Comparison of ENCODE assay signal across 16 cellular contexts in genomic region chr11:15106201-15106965, GRCh38. TPM values are rescaled to one million over a fixed set of nuclear protein-coding genes. Genes with fewer than 3 reads are reported as not detected.
DNase-seq lines count a peak whose midpoint lies in the region; ATAC-seq, FAIRE-seq and TF ChIP-seq lines count a peak whose summit lies in the region.
"Had no signal": no experiment of that assay in that cellular context is flagged by ENCODE, and none has a peak within 500 bp of the region (broad histone marks: within the 10 kb centered on the region; RNA-seq: fewer than 3 reads in every experiment).

No MANE protein-coding gene starts in this region.

- H4K20me1 ChIP-seq in HepG2 (ENCODE audit: insufficient read depth, low read length): no peaks in the 10 kb centered on the region

- H3K79me2 ChIP-seq in HepG2 (ENCODE audit: insufficient read depth, low read length): no peaks in the 10 kb centered on the region

- H3K4me3 Mint-ChIP-seq in stimulated activated memory B cell treated with anti-CD40 and anti-IgM and Interleukin-4, amounts not matched to agents 10 μg/mL and 1 μg/mL and 100 μg/mL, for 72 hours: no peak overlapping the region
- H3K4me3 Mint-ChIP-seq: activated naive CD8-positive, alpha-beta T cell treated with anti-CD3 and anti-CD28 coated beads, Interleukin-2, amount 50 U/mL, for 24 hours had no signal

- WGBS in HepG2 (ENCODE audit: low lambda C conversion rate): 3% methylated on average over 8 of the region's 8 CpGs

- FAIRE-seq in HepG2 (lab: Jason Lieb, UNC): no peak

- H3K9me3 Mint-ChIP-seq in stimulated activated memory B cell treated with anti-CD40 and anti-IgM and Interleukin-4, amounts not matched to agents 10 μg/mL and 1 μg/mL and 100 μg/mL, for 72 hours: peaks cover 6% of the 10 kb centered on the region
- H3K9me3 Mint-ChIP-seq: activated naive CD8-positive, alpha-beta T cell treated with anti-CD3 and anti-CD28 coated beads, Interleukin-2, amount 50 U/mL, for 24 hours had no signal

- no peak overlapping the region for H2AFZ ChIP-seq in HepG2 (ENCODE audit: low read length)

- no peaks in the 10 kb centered on the region for H3K36me3 ChIP-seq in HepG2 (replicated peaks in 1 of 2; ENCODE audit: control insufficient read depth in 1 of 2, insufficient read depth in 2 of 2, low read length in 2 of 2)

- TF ChIP-seq POLR2A in HepG2 (IDR thresholded peaks at IDR 0.05; ENCODE audit: insufficient read depth in 1 of 2, low read depth in 2 of 2, low read length in 2 of 2): no peak

- DNase-seq in DMS53 (lab: John Stamatoyannopoulos, UW) (peak; percentile 17), DMS53 treated with DMSO at 0.1 percent for 48 hours (lab: John Stamatoyannopoulos, UW; ENCODE audit: unreplicated experiment) (no peak), RPMI7951 (ENCODE audit: low read depth) (peak; percentile 6), fibroblast of the aortic adventitia (ENCODE audit: low read depth) (peak; percentile 51), NCI-H69 (lab: John Stamatoyannopoulos, UW) (no peak), AML-193 (lab: John Stamatoyannopoulos, UW) (no peak), HepG2 (ENCODE audit: low spot score) (no peak)
- DNase-seq: activated CD8-positive, alpha-beta memory T cell treated with anti-CD3 and anti-CD28 coated beads, Interleukin-2, amount 50 U/mL, for 4 hours; activated naive CD8-positive, alpha-beta T cell treated with anti-CD3 and anti-CD28 coated beads, Interleukin-2, amount 50 U/mL, for 24 hours; DMS79 treated with DMSO at 0.1 percent for 48 hours; NCI-H446 treated with DMSO at 0.1 percent for 48 hours; SHP77 treated with DMSO at 0.1 percent for 48 hours had no signal

- H3K4me1 ChIP-seq in HepG2 (ENCODE audit: insufficient read depth, low read length): no peaks in the 10 kb centered on the region

- no peak overlapping the region for H3K27ac ChIP-seq in HepG2 (ENCODE audit: extremely low read length, insufficient read depth, low read length)
- H3K27ac ChIP-seq: 22Rv1, VCaP had no signal

- TF ChIP-seq RAD21 in HepG2 (CRISPR knock-in tag; IDR thresholded peaks at IDR 0.05): no peak

- POLR2A ChIA-PET in HepG2 (lab: Yijun Ruan, JAX): no interaction called here

- TF ChIP-seq EP300 in HepG2 (IDR thresholded peaks at IDR 0.05; ENCODE audit: low read depth in 2 of 2, low read length in 2 of 2) (no peak), HepG2 (CRISPR knock-in tag; IDR thresholded peaks at IDR 0.05; ENCODE audit: borderline replicate concordance) (no peak)

- no peaks in the 10 kb centered on the region for H3K27me3 ChIP-seq in HepG2 (ENCODE audit: control insufficient read depth in 1 of 2, insufficient read depth in 2 of 2, low read length in 2 of 2)

- H3K4me1 Mint-ChIP-seq in stimulated activated memory B cell treated with anti-CD40 and anti-IgM and Interleukin-4, amounts not matched to agents 10 μg/mL and 1 μg/mL and 100 μg/mL, for 72 hours: peaks cover 51% of the 10 kb centered on the region

- no TSS peak for BruUV-seq in HepG2 (replicated peaks; lab: Mats Ljungman, UMichigan)

- TF ChIP-seq CTCF in fibroblast of the aortic adventitia (IDR thresholded peaks at IDR 0.05; ENCODE audit: insufficient read depth, low read length) (no peak), HepG2 (CRISPR knock-in tag; IDR thresholded peaks at IDR 0.05) (no peak)

- no peaks in the 10 kb centered on the region for H3K36me3 Mint-ChIP-seq in stimulated activated memory B cell treated with anti-CD40 and anti-IgM and Interleukin-4, amounts not matched to agents 10 μg/mL and 1 μg/mL and 100 μg/mL, for 72 hours

- H3K27me3 Mint-ChIP-seq in stimulated activated memory B cell treated with anti-CD40 and anti-IgM and Interleukin-4, amounts not matched to agents 10 μg/mL and 1 μg/mL and 100 μg/mL, for 72 hours: no peaks in the 10 kb centered on the region
- H3K27me3 Mint-ChIP-seq: activated naive CD8-positive, alpha-beta T cell treated with anti-CD3 and anti-CD28 coated beads, Interleukin-2, amount 50 U/mL, for 24 hours had no signal

- CTCF ChIA-PET in HepG2 (lab: Yijun Ruan, JAX; ENCODE audit: low intra/inter-chr PET ratio, low total read pairs): no interaction called here

- no peaks in the 10 kb centered on the region for H3K9me3 ChIP-seq in HepG2 (ENCODE audit: low read length)

- H3K4me2 ChIP-seq in HepG2 (ENCODE audit: low read depth, low read length): no peak overlapping the region

- H3K27ac Mint-ChIP-seq in stimulated activated memory B cell treated with anti-CD40 and anti-IgM and Interleukin-4, amounts not matched to agents 10 μg/mL and 1 μg/mL and 100 μg/mL, for 72 hours: peak overlapping the region; percentile 7
- H3K27ac Mint-ChIP-seq: activated naive CD8-positive, alpha-beta T cell treated with anti-CD3 and anti-CD28 coated beads, Interleukin-2, amount 50 U/mL, for 24 hours had no signal

- intact Hi-C loops in HepG2 (cut with micrococcal nuclease; ENCODE audit: unreplicated experiment): no loop called here

- H3K9ac ChIP-seq in HepG2 (ENCODE audit: insufficient read depth, low read depth, low read length): no peak overlapping the region

- no peak for ATAC-seq in stimulated activated memory B cell treated with anti-CD40 and anti-IgM and Interleukin-4, amounts not matched to agents 10 μg/mL and 1 μg/mL and 100 μg/mL, for 72 hours
- ATAC-seq in HepG2: no peak
- ATAC-seq: activated naive CD8-positive, alpha-beta T cell treated with anti-CD3 and anti-CD28 coated beads, Interleukin-2, amount 50 U/mL, for 24 hours had no signal

- H3K4me3 ChIP-seq in fibroblast of the aortic adventitia (ENCODE audit: low read depth, low read length) (no peak overlapping the region), HepG2 (replicated peaks in 1 of 3; ENCODE audit: insufficient read depth in 1 of 3, low read depth in 2 of 3, low read length in 3 of 3) (no peak overlapping the region)

- in situ Hi-C loops in HepG2 (cut with HindIII; ENCODE audit: extremely low pct_ligation_motif_present, low pct_unique_long_range_greater_than_20kb): no loop called here

TF ChIP-seq in HepG2, 621 proteins besides CTCF, POLR2A, EP300 and RAD21 (continues in another document):
- TF ChIP-seq ELF1 (CRISPR knock-in tag; IDR thresholded peaks at IDR 0.05) (no peak), MYC (CRISPR knock-in tag; IDR thresholded peaks at IDR 0.05; ENCODE audit: borderline replicate concordance) (no peak), ATF7-NPFF (CRISPR knock-in tag; IDR thresholded peaks at IDR 0.05; ENCODE audit: low read depth) (no peak), NFIB (CRISPR knock-in tag; IDR thresholded peaks at IDR 0.05; ENCODE audit: borderline replicate concordance) (no peak), ZFP82 (CRISPR knock-in tag; IDR thresholded peaks at IDR 0.05; ENCODE audit: borderline replicate concordance) (no peak)

RNA-seq across cellular contexts. Expression of gene INSC, which starts 8.3 kb away (rescaled TPM):
- 0.20 TPM in 1 of 2 replicates, not detected in the other for total RNA-seq in RPMI7951 (2014; rRNA removed; shearing (Covaris generic))
- 0.81 TPM in 1 of 2 replicates, not detected in the other for total RNA-seq in fibroblast of the aortic adventitia (ENCODE audit: low replicate concordance)
- not detected in 2 replicates for total RNA-seq in HepG2 (2016; rRNA removed; fragmentation: Illumina TruSeq; extraction: Trizol)
- total RNA-seq in HepG2 (2016; cell fraction: cytosol; rRNA removed; fragmentation: Illumina TruSeq; extraction: Trizol; ENCODE audit: low read depth): not detected in 2 replicates
- not detected in 2 replicates for total RNA-seq in HepG2 (2016; cell fraction: insoluble cytoplasmic fraction; rRNA removed; fragmentation: Illumina TruSeq; extraction: Trizol)
- not detected in 2 replicates for total RNA-seq in HepG2 (2016; cell fraction: membrane; rRNA removed; fragmentation: Illumina TruSeq; extraction: Trizol)
- total RNA-seq in HepG2 (2016; cell fraction: nucleus; rRNA removed; fragmentation: Illumina TruSeq; extraction: Trizol): not detected in 2 replicates
- polyA plus RNA-seq in HepG2 (2011; rRNA removed): 0.05 and 0.09 TPM in 2 replicates
- not detected in 2 replicates for polyA plus RNA-seq in HepG2 (2011; cell fraction: cytosol; rRNA removed)
- 0.12 and 0.24 TPM in 2 replicates for polyA plus RNA-seq in HepG2 (2011; cell fraction: nucleus; rRNA removed)
- polyA plus RNA-seq in HepG2 (2012): not detected in 2 replicates
- not detected in 2 replicates for polyA plus RNA-seq in HepG2 (2016; cell fraction: cytosol; fragmentation: Illumina TruSeq; extraction: Trizol; ENCODE audit: low read depth)
- not detected in 2 replicates for polyA plus RNA-seq in HepG2 (2016; cell fraction: insoluble cytoplasmic fraction; fragmentation: Illumina TruSeq; extraction: Trizol; ENCODE audit: low read depth)
- polyA plus RNA-seq in HepG2 (2016; cell fraction: membrane; fragmentation: Illumina TruSeq; extraction: Trizol; ENCODE audit: low read depth): not detected in 2 replicates
- not detected in 2 replicates for polyA plus RNA-seq in HepG2 (2016; cell fraction: nucleus; fragmentation: Illumina TruSeq; extraction: Trizol; ENCODE audit: insufficient read depth, low read depth)
- not detected in 2 replicates for polyA minus RNA-seq in HepG2 (2011; rRNA and poly(A)+ RNA removed; ENCODE audit: low replicate concordance)
- not detected in 2 replicates for polyA minus RNA-seq in HepG2 (2011; cell fraction: cytosol; rRNA and poly(A)+ RNA removed)
- polyA minus RNA-seq in HepG2 (2011; cell fraction: nucleus; rRNA and poly(A)+ RNA removed): not detected in 2 replicates
- total RNA-seq: temporal lobe had no signal

RNA-seq across cellular contexts. Expression of gene CALCB, which starts 33.0 kb away (rescaled TPM):
- not detected in 2 replicates for total RNA-seq in RPMI7951 (2014; rRNA removed; shearing (Covaris generic))
- not detected in 2 replicates for total RNA-seq in fibroblast of the aortic adventitia (ENCODE audit: low replicate concordance)
- total RNA-seq in HepG2 (2016; rRNA removed; fragmentation: Illumina TruSeq; extraction: Trizol): not detected in 2 replicates
- total RNA-seq in HepG2 (2016; cell fraction: cytosol; rRNA removed; fragmentation: Illumina TruSeq; extraction: Trizol; ENCODE audit: low read depth): not detected in 2 replicates
- total RNA-seq in HepG2 (2016; cell fraction: insoluble cytoplasmic fraction; rRNA removed; fragmentation: Illumina TruSeq; extraction: Trizol): not detected in 2 replicates
- not detected in 2 replicates for total RNA-seq in HepG2 (2016; cell fraction: membrane; rRNA removed; fragmentation: Illumina TruSeq; extraction: Trizol)
- not detected in 2 replicates for total RNA-seq in HepG2 (2016; cell fraction: nucleus; rRNA removed; fragmentation: Illumina TruSeq; extraction: Trizol)
- not detected in 2 replicates for polyA plus RNA-seq in HepG2 (2011; rRNA removed)
- polyA plus RNA-seq in HepG2 (2011; cell fraction: cytosol; rRNA removed): not detected in 2 replicates
- 0.05 and 0.11 TPM in 2 replicates for polyA plus RNA-seq in HepG2 (2011; cell fraction: nucleus; rRNA removed)
- not detected in 2 replicates for polyA plus RNA-seq in HepG2 (2012)
- polyA plus RNA-seq in HepG2 (2016; cell fraction: cytosol; fragmentation: Illumina TruSeq; extraction: Trizol; ENCODE audit: low read depth): not detected in 2 replicates
- not detected in 2 replicates for polyA plus RNA-seq in HepG2 (2016; cell fraction: insoluble cytoplasmic fraction; fragmentation: Illumina TruSeq; extraction: Trizol; ENCODE audit: low read depth)
- not detected in 2 replicates for polyA plus RNA-seq in HepG2 (2016; cell fraction: membrane; fragmentation: Illumina TruSeq; extraction: Trizol; ENCODE audit: low read depth)
- polyA plus RNA-seq in HepG2 (2016; cell fraction: nucleus; fragmentation: Illumina TruSeq; extraction: Trizol; ENCODE audit: insufficient read depth, low read depth): not detected in 2 replicates
- not detected in 2 replicates for polyA minus RNA-seq in HepG2 (2011; rRNA and poly(A)+ RNA removed; ENCODE audit: low replicate concordance)
- polyA minus RNA-seq in HepG2 (2011; cell fraction: cytosol; rRNA and poly(A)+ RNA removed): not detected in 2 replicates
- 0.26 TPM in 1 of 2 replicates, not detected in the other for polyA minus RNA-seq in HepG2 (2011; cell fraction: nucleus; rRNA and poly(A)+ RNA removed)
- total RNA-seq: temporal lobe had no signal

Comparison
In these comparisons a context has a peak if more than half of its experiments do, and no peak if none do; other contexts are left out.
1. DNase-seq: peak in DMS53 (single experiment), RPMI7951 (single experiment) and fibroblast of the aortic adventitia (single experiment); none in DMS53 treated with DMSO at 0.1 percent for 48 hours (single experiment), NCI-H69 (single experiment), AML-193 (0 of 2) and HepG2 (single experiment).